ENCODE assay signal across 1 cellular context in genomic region chr6:168075787-168076202, GRCh38.
TF ChIP-seq lines count a peak whose summit lies in the region.

No MANE protein-coding gene starts in this region.

TF ChIP-seq in K562, 482 proteins besides CTCF, POLR2A, EP300 and RAD21 (continued from another document and continues in another):
- TF ChIP-seq, protein P1, sequence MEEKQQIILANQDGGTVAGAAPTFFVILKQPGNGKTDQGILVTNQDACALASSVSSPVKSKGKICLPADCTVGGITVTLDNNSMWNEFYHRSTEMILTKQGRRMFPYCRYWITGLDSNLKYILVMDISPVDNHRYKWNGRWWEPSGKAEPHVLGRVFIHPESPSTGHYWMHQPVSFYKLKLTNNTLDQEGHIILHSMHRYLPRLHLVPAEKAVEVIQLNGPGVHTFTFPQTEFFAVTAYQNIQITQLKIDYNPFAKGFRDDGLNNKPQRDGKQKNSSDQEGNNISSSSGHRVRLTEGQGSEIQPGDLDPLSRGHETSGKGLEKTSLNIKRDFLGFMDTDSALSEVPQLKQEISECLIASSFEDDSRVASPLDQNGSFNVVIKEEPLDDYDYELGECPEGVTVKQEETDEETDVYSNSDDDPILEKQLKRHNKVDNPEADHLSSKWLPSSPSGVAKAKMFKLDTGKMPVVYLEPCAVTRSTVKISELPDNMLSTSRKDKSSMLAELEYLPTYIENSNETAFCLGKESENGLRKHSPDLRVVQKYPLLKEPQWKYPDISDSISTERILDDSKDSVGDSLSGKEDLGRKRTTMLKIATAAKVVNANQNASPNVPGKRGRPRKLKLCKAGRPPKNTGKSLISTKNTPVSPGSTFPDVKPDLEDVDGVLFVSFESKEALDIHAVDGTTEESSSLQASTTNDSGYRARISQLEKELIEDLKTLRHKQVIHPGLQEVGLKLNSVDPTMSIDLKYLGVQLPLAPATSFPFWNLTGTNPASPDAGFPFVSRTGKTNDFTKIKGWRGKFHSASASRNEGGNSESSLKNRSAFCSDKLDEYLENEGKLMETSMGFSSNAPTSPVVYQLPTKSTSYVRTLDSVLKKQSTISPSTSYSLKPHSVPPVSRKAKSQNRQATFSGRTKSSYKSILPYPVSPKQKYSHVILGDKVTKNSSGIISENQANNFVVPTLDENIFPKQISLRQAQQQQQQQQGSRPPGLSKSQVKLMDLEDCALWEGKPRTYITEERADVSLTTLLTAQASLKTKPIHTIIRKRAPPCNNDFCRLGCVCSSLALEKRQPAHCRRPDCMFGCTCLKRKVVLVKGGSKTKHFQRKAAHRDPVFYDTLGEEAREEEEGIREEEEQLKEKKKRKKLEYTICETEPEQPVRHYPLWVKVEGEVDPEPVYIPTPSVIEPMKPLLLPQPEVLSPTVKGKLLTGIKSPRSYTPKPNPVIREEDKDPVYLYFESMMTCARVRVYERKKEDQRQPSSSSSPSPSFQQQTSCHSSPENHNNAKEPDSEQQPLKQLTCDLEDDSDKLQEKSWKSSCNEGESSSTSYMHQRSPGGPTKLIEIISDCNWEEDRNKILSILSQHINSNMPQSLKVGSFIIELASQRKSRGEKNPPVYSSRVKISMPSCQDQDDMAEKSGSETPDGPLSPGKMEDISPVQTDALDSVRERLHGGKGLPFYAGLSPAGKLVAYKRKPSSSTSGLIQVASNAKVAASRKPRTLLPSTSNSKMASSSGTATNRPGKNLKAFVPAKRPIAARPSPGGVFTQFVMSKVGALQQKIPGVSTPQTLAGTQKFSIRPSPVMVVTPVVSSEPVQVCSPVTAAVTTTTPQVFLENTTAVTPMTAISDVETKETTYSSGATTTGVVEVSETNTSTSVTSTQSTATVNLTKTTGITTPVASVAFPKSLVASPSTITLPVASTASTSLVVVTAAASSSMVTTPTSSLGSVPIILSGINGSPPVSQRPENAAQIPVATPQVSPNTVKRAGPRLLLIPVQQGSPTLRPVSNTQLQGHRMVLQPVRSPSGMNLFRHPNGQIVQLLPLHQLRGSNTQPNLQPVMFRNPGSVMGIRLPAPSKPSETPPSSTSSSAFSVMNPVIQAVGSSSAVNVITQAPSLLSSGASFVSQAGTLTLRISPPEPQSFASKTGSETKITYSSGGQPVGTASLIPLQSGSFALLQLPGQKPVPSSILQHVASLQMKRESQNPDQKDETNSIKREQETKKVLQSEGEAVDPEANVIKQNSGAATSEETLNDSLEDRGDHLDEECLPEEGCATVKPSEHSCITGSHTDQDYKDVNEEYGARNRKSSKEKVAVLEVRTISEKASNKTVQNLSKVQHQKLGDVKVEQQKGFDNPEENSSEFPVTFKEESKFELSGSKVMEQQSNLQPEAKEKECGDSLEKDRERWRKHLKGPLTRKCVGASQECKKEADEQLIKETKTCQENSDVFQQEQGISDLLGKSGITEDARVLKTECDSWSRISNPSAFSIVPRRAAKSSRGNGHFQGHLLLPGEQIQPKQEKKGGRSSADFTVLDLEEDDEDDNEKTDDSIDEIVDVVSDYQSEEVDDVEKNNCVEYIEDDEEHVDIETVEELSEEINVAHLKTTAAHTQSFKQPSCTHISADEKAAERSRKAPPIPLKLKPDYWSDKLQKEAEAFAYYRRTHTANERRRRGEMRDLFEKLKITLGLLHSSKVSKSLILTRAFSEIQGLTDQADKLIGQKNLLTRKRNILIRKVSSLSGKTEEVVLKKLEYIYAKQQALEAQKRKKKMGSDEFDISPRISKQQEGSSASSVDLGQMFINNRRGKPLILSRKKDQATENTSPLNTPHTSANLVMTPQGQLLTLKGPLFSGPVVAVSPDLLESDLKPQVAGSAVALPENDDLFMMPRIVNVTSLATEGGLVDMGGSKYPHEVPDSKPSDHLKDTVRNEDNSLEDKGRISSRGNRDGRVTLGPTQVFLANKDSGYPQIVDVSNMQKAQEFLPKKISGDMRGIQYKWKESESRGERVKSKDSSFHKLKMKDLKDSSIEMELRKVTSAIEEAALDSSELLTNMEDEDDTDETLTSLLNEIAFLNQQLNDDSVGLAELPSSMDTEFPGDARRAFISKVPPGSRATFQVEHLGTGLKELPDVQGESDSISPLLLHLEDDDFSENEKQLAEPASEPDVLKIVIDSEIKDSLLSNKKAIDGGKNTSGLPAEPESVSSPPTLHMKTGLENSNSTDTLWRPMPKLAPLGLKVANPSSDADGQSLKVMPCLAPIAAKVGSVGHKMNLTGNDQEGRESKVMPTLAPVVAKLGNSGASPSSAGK (IDR thresholded peaks at IDR 0.05): peak; percentile 56
- TF ChIP-seq FIP1L1 (IDR thresholded peaks at IDR 0.05; ENCODE audit: low read depth, low read length, poor library complexity, severe bottlenecking) (no peak), XRCC4 (IDR thresholded peaks at IDR 0.05; ENCODE audit: extremely low read depth, insufficient read depth, insufficient read length) (no peak), ZNF76 (CRISPR knock-in tag; IDR thresholded peaks at IDR 0.05; ENCODE audit: borderline replicate concordance) (peak; percentile 60; the same call in 1 of the 2 replicates), ZNF695 (CRISPR knock-in tag; IDR thresholded peaks at IDR 0.05) (no peak), KDM2B (CRISPR knock-in tag; IDR thresholded peaks at IDR 0.05) (no peak), ZNF384 (IDR thresholded peaks at IDR 0.05; ENCODE audit: low read depth, low read length) (no peak), BCL6 (CRISPR knock-in tag; IDR thresholded peaks at IDR 0.05) (peak; percentile 24; the same call in 1 of the 2 replicates), E2F6 (IDR thresholded peaks at IDR 0.05; ENCODE audit: borderline replicate concordance in 1 of 2, extremely low read depth in 1 of 2, insufficient read depth in 1 of 2, insufficient read length in 1 of 2, low read depth in 1 of 2, low read length in 1 of 2, poor library complexity in 1 of 2, severe bottlenecking in 1 of 2) (peak in 1 of 2 experiments; percentile 17), L3MBTL2 (IDR thresholded peaks at IDR 0.05) (peak; percentile 78), CBX1 (IDR thresholded peaks at IDR 0.05; ENCODE audit: low read depth) (peak; percentile 57; the same call in 1 of the 2 replicates), ZBTB11 (CRISPR knock-in tag; IDR thresholded peaks at IDR 0.05) (peak in 2 of 3 experiments; percentile 88 to 95; a peak in 4 of 6 replicates), ZNF766 (CRISPR knock-in tag; conservative IDR thresholded peaks at IDR 0.05) (0 out of 2 replicates have a peak, but pooled peaks have one; percentile 60), NR1H2 (CRISPR knock-in tag; IDR thresholded peaks at IDR 0.05) (no peak), MNT (conservative IDR thresholded peaks at IDR 0.05) (no peak), NCOR1 (IDR thresholded peaks at IDR 0.05) (no peak)
- TF ChIP-seq, protein P2, sequence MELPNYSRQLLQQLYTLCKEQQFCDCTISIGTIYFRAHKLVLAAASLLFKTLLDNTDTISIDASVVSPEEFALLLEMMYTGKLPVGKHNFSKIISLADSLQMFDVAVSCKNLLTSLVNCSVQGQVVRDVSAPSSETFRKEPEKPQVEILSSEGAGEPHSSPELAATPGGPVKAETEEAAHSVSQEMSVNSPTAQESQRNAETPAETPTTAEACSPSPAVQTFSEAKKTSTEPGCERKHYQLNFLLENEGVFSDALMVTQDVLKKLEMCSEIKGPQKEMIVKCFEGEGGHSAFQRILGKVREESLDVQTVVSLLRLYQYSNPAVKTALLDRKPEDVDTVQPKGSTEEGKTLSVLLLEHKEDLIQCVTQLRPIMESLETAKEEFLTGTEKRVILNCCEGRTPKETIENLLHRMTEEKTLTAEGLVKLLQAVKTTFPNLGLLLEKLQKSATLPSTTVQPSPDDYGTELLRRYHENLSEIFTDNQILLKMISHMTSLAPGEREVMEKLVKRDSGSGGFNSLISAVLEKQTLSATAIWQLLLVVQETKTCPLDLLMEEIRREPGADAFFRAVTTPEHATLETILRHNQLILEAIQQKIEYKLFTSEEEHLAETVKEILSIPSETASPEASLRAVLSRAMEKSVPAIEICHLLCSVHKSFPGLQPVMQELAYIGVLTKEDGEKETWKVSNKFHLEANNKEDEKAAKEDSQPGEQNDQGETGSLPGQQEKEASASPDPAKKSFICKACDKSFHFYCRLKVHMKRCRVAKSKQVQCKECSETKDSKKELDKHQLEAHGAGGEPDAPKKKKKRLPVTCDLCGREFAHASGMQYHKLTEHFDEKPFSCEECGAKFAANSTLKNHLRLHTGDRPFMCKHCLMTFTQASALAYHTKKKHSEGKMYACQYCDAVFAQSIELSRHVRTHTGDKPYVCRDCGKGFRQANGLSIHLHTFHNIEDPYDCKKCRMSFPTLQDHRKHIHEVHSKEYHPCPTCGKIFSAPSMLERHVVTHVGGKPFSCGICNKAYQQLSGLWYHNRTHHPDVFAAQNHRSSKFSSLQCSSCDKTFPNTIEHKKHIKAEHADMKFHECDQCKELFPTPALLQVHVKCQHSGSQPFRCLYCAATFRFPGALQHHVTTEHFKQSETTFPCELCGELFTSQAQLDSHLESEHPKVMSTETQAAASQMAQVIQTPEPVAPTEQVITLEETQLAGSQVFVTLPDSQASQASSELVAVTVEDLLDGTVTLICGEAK (IDR thresholded peaks at IDR 0.05): peak; percentile 92
- TF ChIP-seq, protein P2 (CRISPR knock-in tag; IDR thresholded peaks at IDR 0.05): no peak
- TF ChIP-seq, protein P3, sequence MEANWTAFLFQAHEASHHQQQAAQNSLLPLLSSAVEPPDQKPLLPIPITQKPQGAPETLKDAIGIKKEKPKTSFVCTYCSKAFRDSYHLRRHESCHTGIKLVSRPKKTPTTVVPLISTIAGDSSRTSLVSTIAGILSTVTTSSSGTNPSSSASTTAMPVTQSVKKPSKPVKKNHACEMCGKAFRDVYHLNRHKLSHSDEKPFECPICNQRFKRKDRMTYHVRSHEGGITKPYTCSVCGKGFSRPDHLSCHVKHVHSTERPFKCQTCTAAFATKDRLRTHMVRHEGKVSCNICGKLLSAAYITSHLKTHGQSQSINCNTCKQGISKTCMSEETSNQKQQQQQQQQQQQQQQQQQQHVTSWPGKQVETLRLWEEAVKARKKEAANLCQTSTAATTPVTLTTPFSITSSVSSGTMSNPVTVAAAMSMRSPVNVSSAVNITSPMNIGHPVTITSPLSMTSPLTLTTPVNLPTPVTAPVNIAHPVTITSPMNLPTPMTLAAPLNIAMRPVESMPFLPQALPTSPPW (CRISPR knock-in tag; IDR thresholded peaks at IDR 0.05): 0 out of 2 replicates have a peak, but pooled peaks have one; percentile 19
